ENCODE assay signal across 8 cellular contexts in the genomic region with DNA sequence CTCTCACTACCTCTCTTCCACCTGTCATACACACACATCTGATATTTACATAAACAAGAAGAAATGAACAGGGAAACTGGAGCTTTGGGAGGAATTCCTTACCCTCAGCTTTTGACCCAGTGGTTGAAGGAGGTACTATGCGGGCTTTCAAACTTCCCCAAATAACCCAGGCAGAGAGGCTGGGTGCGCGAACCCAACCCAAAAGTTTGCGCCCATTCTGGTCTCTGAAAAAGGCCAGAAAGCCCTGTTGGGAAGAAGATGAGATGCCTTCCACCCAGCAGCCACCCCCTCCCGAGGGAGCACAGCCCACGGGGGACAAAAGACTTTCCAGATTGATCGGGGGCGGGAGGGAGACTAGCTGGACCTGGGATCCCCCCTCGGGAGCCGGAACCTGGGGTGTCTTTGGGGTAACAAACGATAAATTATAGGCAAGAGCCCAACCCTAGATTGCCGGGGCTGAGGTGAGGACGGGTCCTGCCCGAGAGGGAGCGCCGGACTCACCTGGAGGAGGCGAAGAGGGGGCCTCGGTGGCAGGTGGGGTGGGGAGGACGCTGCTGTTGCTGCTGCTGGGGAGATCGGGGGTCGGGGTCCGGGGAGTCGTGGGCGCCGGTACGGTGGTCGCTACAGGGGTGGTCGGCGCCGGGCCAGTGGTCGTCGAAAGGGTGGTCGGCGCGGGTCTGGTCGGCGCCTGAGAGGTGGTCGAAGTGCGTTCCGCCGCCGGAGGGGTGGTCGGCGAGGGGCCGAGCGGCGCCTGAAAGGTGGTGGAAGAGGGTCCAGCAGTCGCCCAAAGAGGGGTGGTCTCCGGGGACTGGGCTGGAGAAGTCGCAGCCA. TPM values are rescaled to one million over a fixed set of nuclear protein-coding genes. Genes with fewer than 3 reads are reported as not detected.
DNase-seq lines count a peak whose midpoint lies in the region; ATAC-seq and TF ChIP-seq lines count a peak whose summit lies in the region.

No MANE protein-coding gene starts in this region.

- H3K27ac ChIP-seq in BLaER1 = peak overlapping the region; percentile 87
- peak overlapping the region; percentile 34; the same call in 1 of the 2 replicates for H3K27ac ChIP-seq in IMR-90 (ENCODE audit: insufficient read depth, low read length)

- H3K27me3 Mint-ChIP-seq in activated CD8-positive, alpha-beta T cell treated with anti-CD3 and anti-CD28 coated beads, Interleukin-2, amount 10 ng/mL, durations not matched to agents 7 days and 5 days (ENCODE audit: low read depth) = no peaks in the 10 kb centered on the region

- H3K56ac ChIP-seq in IMR-90 (ENCODE audit: extremely low read depth, insufficient read depth, low read length) = no peak overlapping the region

- no peak for TF ChIP-seq CTCF in IMR-90 (conservative IDR thresholded peaks at IDR 0.05; ENCODE audit: low read depth, low read length)
- TF ChIP-seq CTCF in fibroblast of mammary gland (conservative IDR thresholded peaks at IDR 0.05; ENCODE audit: control insufficient read depth, insufficient read depth, low read depth, low read length) = no peak

- no peak overlapping the region; a peak in 1 of 4 replicates for H4K8ac ChIP-seq in IMR-90 (ENCODE audit: low read depth in 2 of 2, low read length in 2 of 2)

- 0% methylated on average over 24 of the region's 50 CpGs; no CpG with 5 or more reads in 1 of the 2 experiments for WGBS in IMR-90 (ENCODE audit: extremely low coverage in 2 of 2, insufficient read length in 1 of 2), 2 experiments

- H3K9me3 ChIP-seq in BLaER1 = no peaks in the 10 kb centered on the region
- H3K9me3 ChIP-seq in IMR-90 (ENCODE audit: control insufficient read depth, insufficient read depth, low read length) = no peaks in the 10 kb centered on the region
- no peaks in the 10 kb centered on the region for H3K9me3 ChIP-seq in neuron (ENCODE audit: low read length)

- H3K18ac ChIP-seq in IMR-90 (ENCODE audit: low read depth, low read length) = no peak overlapping the region

- peak overlapping the region; percentile 70 for H3K27ac Mint-ChIP-seq in activated CD8-positive, alpha-beta T cell treated with anti-CD3 and anti-CD28 coated beads, Interleukin-2, amount 10 ng/mL, durations not matched to agents 7 days and 5 days

- no peak for TF ChIP-seq RAD21 in IMR-90 (IDR thresholded peaks at IDR 0.05; ENCODE audit: low read length)

- H4K91ac ChIP-seq in IMR-90 (ENCODE audit: insufficient read depth, low read depth, low read length) = no peak overlapping the region

- H3K79me1 ChIP-seq in IMR-90 (ENCODE audit: low read depth in 1 of 2, low read length in 2 of 2) = peaks cover 11 to 54% of the 10 kb centered on the region in 2 experiments; a peak in 3 of 4 replicates

- peaks cover 19% of the 10 kb centered on the region; the same call in 1 of the 2 replicates for H4K20me1 ChIP-seq in BLaER1
- H4K20me1 ChIP-seq in IMR-90 (ENCODE audit: insufficient read depth, low read length) = no peaks in the 10 kb centered on the region

- in situ Hi-C loops in IMR-90 (cut with MboI; ENCODE audit: low sequenced_read_pairs) = no loop called here

- H3K36me3 ChIP-seq in BLaER1 (no peaks in the 10 kb centered on the region), IMR-90 (ENCODE audit: control insufficient read depth, insufficient read depth, low read length) (no peaks in the 10 kb centered on the region), neuron (ENCODE audit: insufficient read depth, low read length) (peaks cover 7% of the 10 kb centered on the region)

- POLR2A ChIA-PET in IMR-90 (lab: Charles Lee; ENCODE audit: unreplicated experiment) = no interaction called here
- POLR2A ChIA-PET in activated CD8-positive, alpha-beta T cell treated with anti-CD3 and anti-CD28 coated beads, Interleukin-2, amount 10 ng/mL, durations not matched to agents 7 days and 5 days (lab: Charles Lee) = interaction anchor here (0.6 to 0.9 kb wide), 2 partner anchors 134 to 776 kb away, joined by 3 to 5 read pairs; a partner anchor contains a TSS

- CTCF ChIA-PET in IMR-90 (lab: Yijun Ruan, JAX) = interaction anchor here (0.5 to 1.0 kb wide), 2 partner anchors 17 to 112 kb away, joined by 4 read pairs; no protein-coding TSS in a partner anchor
- CTCF ChIA-PET in activated CD8-positive, alpha-beta T cell treated with anti-CD3 and anti-CD28 coated beads, Interleukin-2, amount 10 ng/mL, durations not matched to agents 7 days and 5 days (lab: Charles Lee) = interaction anchor here (0.8 to 1.4 kb wide), 2 partner anchors 16 to 346 kb away, joined by 3 read pairs; no protein-coding TSS in a partner anchor

- H3K36me3 Mint-ChIP-seq in activated CD8-positive, alpha-beta T cell treated with anti-CD3 and anti-CD28 coated beads, Interleukin-2, amount 10 ng/mL, durations not matched to agents 7 days and 5 days (ENCODE audit: low read depth) = no peaks in the 10 kb centered on the region

- no peaks in the 10 kb centered on the region for H3K9me3 Mint-ChIP-seq in activated CD8-positive, alpha-beta T cell treated with anti-CD3 and anti-CD28 coated beads, Interleukin-2, amount 10 ng/mL, durations not matched to agents 7 days and 5 days (ENCODE audit: insufficient read depth)

- dilution Hi-C loops in IMR-90 (cut with HindIII; ENCODE audit: low sequenced_read_pairs, unreplicated experiment) = no loop called here

- no peak overlapping the region for H3K14ac ChIP-seq in IMR-90 (replicated peaks; ENCODE audit: low read depth, low read length)

- peaks cover 58% of the 10 kb centered on the region for H3K4me1 ChIP-seq in BLaER1
- peaks cover 13% of the 10 kb centered on the region for H3K4me1 ChIP-seq in IMR-90 (ENCODE audit: control insufficient read depth, insufficient read depth, low read length)
- H3K4me1 ChIP-seq in neuron (ENCODE audit: insufficient read depth, low read length) = peaks cover 34% of the 10 kb centered on the region

- H2AK9ac ChIP-seq in IMR-90 (replicated peaks; ENCODE audit: low read depth, low read length, poor library complexity) = peak overlapping the region; percentile 86

- H3K9ac ChIP-seq in BLaER1 (peak overlapping the region; percentile 91), IMR-90 (ENCODE audit: low read depth, low read length) (peak overlapping the region; percentile 75)

- 0 out of 2 replicates have a peak overlapping the region, but pooled peaks have one; percentile 3 for H2AK5ac ChIP-seq in IMR-90 (ENCODE audit: low read depth, low read length)

- H3K4me3 Mint-ChIP-seq in activated CD8-positive, alpha-beta T cell treated with anti-CD3 and anti-CD28 coated beads, Interleukin-2, amount 10 ng/mL, durations not matched to agents 7 days and 5 days = peak overlapping the region; percentile 84

- intact Hi-C loops in IMR-90 (cut with micrococcal nuclease) = loop anchor here (2.0 kb wide), 1 partner anchor 93 kb away; no protein-coding TSS in a partner anchor

- H2BK20ac ChIP-seq in IMR-90 (ENCODE audit: low read depth, low read length) = no peak overlapping the region

- H3K4me2 ChIP-seq in BLaER1 (peak overlapping the region; percentile 93), IMR-90 (ENCODE audit: low read depth, low read length) (peak overlapping the region; percentile 74)

- DNase-seq in IMR-90 = no peak
- DNase-seq in activated CD8-positive, alpha-beta T cell treated with anti-CD3 and anti-CD28 coated beads, Interleukin-2, amount 10 ng/mL, durations not matched to agents 7 days and 5 days = no peak
- DNase-seq in fibroblast of mammary gland (ENCODE audit: low read depth) = no peak
- DNase-seq in NCI-H345 treated with DMSO at 0.1 percent for 48 hours (lab: John Stamatoyannopoulos, UW; ENCODE audit: unreplicated experiment) = no peak
- DNase-seq in HuH-7 (ENCODE audit: low spot score) = no peak

- peak overlapping the region; percentile 31; the same call in 1 of the 2 replicates for H3K23ac ChIP-seq in IMR-90 (ENCODE audit: low read depth, low read length)

- TF ChIP-seq POLR2A in IMR-90 (IDR thresholded peaks at IDR 0.05; ENCODE audit: low read depth, low read length) = no peak

- H4K5ac ChIP-seq in IMR-90 (ENCODE audit: low read depth, low read length) = no peak overlapping the region

- H2BK15ac ChIP-seq in IMR-90 (ENCODE audit: low read depth, low read length) = no peak overlapping the region

- ATAC-seq in IMR-90 (ENCODE audit: low read depth) (no peak), GM21825 (IDR thresholded peaks at IDR 0.05; ENCODE audit: unreplicated experiment) (no peak)
- ATAC-seq in activated CD8-positive, alpha-beta T cell treated with anti-CD3 and anti-CD28 coated beads, Interleukin-2, amount 10 ng/mL, durations not matched to agents 7 days and 5 days = no peak

- H2AFZ ChIP-seq in IMR-90 (replicated peaks; ENCODE audit: low read length, poor library complexity) (peak overlapping the region; percentile 94), neuron (ENCODE audit: low read depth, low read length) (peak overlapping the region; percentile 84)

- H3K9me1 ChIP-seq in IMR-90 (ENCODE audit: insufficient read depth, low read length) = peaks cover 3% of the 10 kb centered on the region; the same call in 1 of the 2 replicates

- H2BK120ac ChIP-seq in IMR-90 (ENCODE audit: low read depth, low read length) = no peak overlapping the region; the same call in 1 of the 2 replicates

- no peak overlapping the region for H3K4ac ChIP-seq in IMR-90 (ENCODE audit: low read depth, low read length)

- H3K4me3 ChIP-seq in BLaER1 = peak overlapping the region; percentile 92
- peak overlapping the region; percentile 75 for H3K4me3 ChIP-seq in IMR-90 (ENCODE audit: insufficient read depth, low read depth, low read length)
- peak overlapping the region; percentile 61 for H3K4me3 ChIP-seq in fibroblast of mammary gland (ENCODE audit: control insufficient read depth, low read depth, low read length)
- H3K4me3 ChIP-seq in neuron (ENCODE audit: low read length) = peak overlapping the region; percentile 93

- no peaks in the 10 kb centered on the region for H3K27me3 ChIP-seq in BLaER1
- H3K27me3 ChIP-seq in IMR-90 (ENCODE audit: control insufficient read depth, insufficient read depth, low read length) = no peaks in the 10 kb centered on the region
- no peaks in the 10 kb centered on the region for H3K27me3 ChIP-seq in neuron (ENCODE audit: insufficient read depth, low read length)

- peaks cover 43% of the 10 kb centered on the region for H3K4me1 Mint-ChIP-seq in activated CD8-positive, alpha-beta T cell treated with anti-CD3 and anti-CD28 coated beads, Interleukin-2, amount 10 ng/mL, durations not matched to agents 7 days and 5 days (ENCODE audit: low read depth)

- H2BK5ac ChIP-seq in IMR-90 (ENCODE audit: low read depth, low read length, poor library complexity, severe bottlenecking) = no peak overlapping the region

- BruUV-seq in IMR-90 (replicated peaks; lab: Mats Ljungman, UMichigan) = no TSS peak

RNA-seq across cellular contexts. Expression of a gene that starts 0.8 kb away (rescaled TPM):
- 3.4 and 4.7 TPM in 2 replicates for total RNA-seq in IMR-90 (2012; rRNA removed)
- polyA plus RNA-seq in IMR-90 (2012; rRNA removed) = 3.0 and 3.4 TPM in 2 replicates
- 1.4 and 1.7 TPM in 2 replicates for polyA plus RNA-seq in IMR-90 (2012; cell fraction: cytosol; rRNA removed)
- polyA plus RNA-seq in IMR-90 (2012; cell fraction: nucleus; rRNA removed; ENCODE audit: low replicate concordance) = 0.83 and 3.0 TPM in 2 replicates
- 1 to 10 TPM; 6.3 to 6.7 TPM for total RNA-seq in activated CD8-positive, alpha-beta T cell treated with anti-CD3 and anti-CD28 coated beads, Interleukin-2, amount 10 ng/mL, durations not matched to agents 7 days and 5 days
